9 cellular contexts compared by ENCODE assay signal in genomic region chr4:165326831-165327210, GRCh38. TPM values are rescaled to one million over a fixed set of nuclear protein-coding genes. Genes with fewer than 3 reads are reported as not detected.
DNase-seq lines count a peak whose midpoint lies in the region; ATAC-seq and FAIRE-seq lines count a peak whose summit lies in the region.
"Had no signal": no experiment of that assay in that cellular context is flagged by ENCODE, and none has a peak within 500 bp of the region (broad histone marks: within the 10 kb centered on the region; RNA-seq: fewer than 3 reads in every experiment).

No MANE protein-coding gene starts in this region.

- DNase-seq in activated CD4-positive, alpha-beta T cell treated with anti-CD3 and anti-CD28 coated beads for 36 hours: peak; percentile 54
- DNase-seq in activated CD4-positive, alpha-beta T cell treated with anti-CD3 and anti-CD28 coated beads for 1 hour: no peak
- DNase-seq in activated CD4-positive, alpha-beta T cell treated with anti-CD3 and anti-CD28 coated beads, Interleukin-2, amount 50 U/mL, for 1 hour: peak; percentile 13
- DNase-seq in iPS DF 6.9 (ENCODE audit: low read depth, low spot score) (no peak), small intestine (peak; percentile 61), NCI-H446 treated with DMSO at 0.1 percent for 48 hours (lab: John Stamatoyannopoulos, UW) (no peak), ureter (ENCODE audit: low spot score) (no peak)

- H3K36me3 ChIP-seq in iPS DF 6.9 (ENCODE audit: control insufficient read depth, insufficient read depth, low read length): no peaks in the 10 kb centered on the region
- H3K36me3 ChIP-seq in small intestine (ENCODE audit: control insufficient read depth in 2 of 2, insufficient read depth in 2 of 2, low read length in 2 of 2): no peaks in the 10 kb centered on the region

- H3K4me1 ChIP-seq in iPS DF 6.9 (ENCODE audit: control insufficient read depth, insufficient read depth, low read length) (no peaks in the 10 kb centered on the region), small intestine (ENCODE audit: control insufficient read depth in 2 of 2, insufficient read depth in 1 of 2, low read depth in 1 of 2, low read length in 1 of 2) (peaks cover 0 to 11% of the 10 kb centered on the region in 2 donors)

- no peaks in the 10 kb centered on the region for H3K27me3 Mint-ChIP-seq in activated CD4-positive, alpha-beta T cell treated with anti-CD3 and anti-CD28 coated beads for 36 hours
- H3K27me3 Mint-ChIP-seq: central memory CD8-positive, alpha-beta T cell had no signal

- no peak for FAIRE-seq in small intestine (lab: Jason Lieb, UNC)

- H3K36me3 Mint-ChIP-seq in activated CD4-positive, alpha-beta T cell treated with anti-CD3 and anti-CD28 coated beads for 36 hours (ENCODE audit: low read depth): peaks cover 18% of the 10 kb centered on the region

- peaks cover 34% of the 10 kb centered on the region for H3K4me1 Mint-ChIP-seq in activated CD4-positive, alpha-beta T cell treated with anti-CD3 and anti-CD28 coated beads for 36 hours

- H3K4me3 ChIP-seq in iPS DF 6.9 (ENCODE audit: low read length) (peak overlapping the region; percentile 63; the same call in 1 of the 2 replicates), small intestine (ENCODE audit: low read depth in 1 of 2, low read length in 2 of 2) (peak overlapping the region; percentile 29 to 52)

- no peaks in the 10 kb centered on the region for H3K9me3 Mint-ChIP-seq in activated CD4-positive, alpha-beta T cell treated with anti-CD3 and anti-CD28 coated beads for 36 hours (ENCODE audit: low read depth)
- H3K9me3 Mint-ChIP-seq: central memory CD8-positive, alpha-beta T cell had no signal

- POLR2A ChIA-PET in activated CD4-positive, alpha-beta T cell treated with anti-CD3 and anti-CD28 coated beads for 36 hours (lab: Charles Lee): interaction anchor here (1.0 kb wide), 2 partner anchors 12 to 215 kb away, joined by 3 to 5 read pairs; partner anchors contain the start of gene TMEM192

- no peaks in the 10 kb centered on the region for H3K9me3 ChIP-seq in iPS DF 6.9 (ENCODE audit: control insufficient read depth, insufficient read depth, low read length)
- no peaks in the 10 kb centered on the region for H3K9me3 ChIP-seq in small intestine (ENCODE audit: control insufficient read depth, low read depth)

- no peak overlapping the region for H3K27ac Mint-ChIP-seq in activated CD4-positive, alpha-beta T cell treated with anti-CD3 and anti-CD28 coated beads for 36 hours

- no peak for ATAC-seq in activated CD4-positive, alpha-beta T cell treated with anti-CD3 and anti-CD28 coated beads for 36 hours
- ATAC-seq in HG03460 (IDR thresholded peaks at IDR 0.05; ENCODE audit: unreplicated experiment): peak; percentile 23

- H3K27me3 ChIP-seq in iPS DF 6.9 (ENCODE audit: control insufficient read depth, insufficient read depth, low read length) (no peaks in the 10 kb centered on the region), small intestine (ENCODE audit: control insufficient read depth in 2 of 2, insufficient read depth in 2 of 2, low read length in 2 of 2) (no peaks in the 10 kb centered on the region)

- H3K27ac ChIP-seq in iPS DF 6.9 (ENCODE audit: low read length) (no peak overlapping the region), small intestine (ENCODE audit: low read depth in 1 of 2, low read length in 1 of 2) (peak overlapping the region; percentile 38 to 74)

- no peak overlapping the region for H3K4me3 Mint-ChIP-seq in activated CD4-positive, alpha-beta T cell treated with anti-CD3 and anti-CD28 coated beads for 36 hours
- H3K4me3 Mint-ChIP-seq: central memory CD8-positive, alpha-beta T cell had no signal

- intact Hi-C loops in activated CD4-positive, alpha-beta T cell treated with anti-CD3 and anti-CD28 coated beads for 36 hours (cut with DNase I, micrococcal nuclease): loop anchor here (1.0 to 10.0 kb wide), 6 partner anchors 26 to 1832 kb away; partner anchors contain the start of genes KLHL2 (in 2 of the 2), TMEM192 (in 2 of the 2) and TMA16 (in 1 of the 2)

- WGBS in iPS DF 6.9 (ENCODE audit: insufficient coverage, insufficient read length): no CpG with 5 or more reads among the region's 14 CpGs
- 0 to 2% (median 0%) methylated on average over 14 of the region's 14 CpGs for WGBS in small intestine, 3 donors

- CTCF ChIA-PET in activated CD4-positive, alpha-beta T cell treated with anti-CD3 and anti-CD28 coated beads for 36 hours (lab: Charles Lee): interaction anchor here (0.7 to 1.2 kb wide), 5 partner anchors 16 to 214 kb away, joined by 3 to 6 read pairs (median 4); partner anchors contain the start of gene TMEM192

RNA-seq across cellular contexts. Expression of gene MSMO1, which starts 0.6 kb away (rescaled TPM):
- total RNA-seq in activated CD4-positive, alpha-beta T cell treated with anti-CD3 and anti-CD28 coated beads for 36 hours: 10 to 100 TPM; 48.4 to 50.7 TPM
- 10 to 100 TPM; 18.6 to 66.5 (median 35.6) TPM for polyA plus RNA-seq in small intestine
- 98.6 TPM for total RNA-seq in ureter

RNA-seq across cellular contexts. Expression of gene CPE, which starts 52.0 kb away (rescaled TPM):
- total RNA-seq in activated CD4-positive, alpha-beta T cell treated with anti-CD3 and anti-CD28 coated beads for 36 hours: not detected
- 10 to 100 TPM in 1 of 3 donors, 1 to 10 TPM in 2; 1.1 to 44.5 (median 1.4) TPM for polyA plus RNA-seq in small intestine
- 70.4 TPM for total RNA-seq in ureter

Comparison
In these comparisons a context has a peak if more than half of its experiments do, and no peak if none do; other contexts are left out.
1. DNase-seq: peak in activated CD4-positive, alpha-beta T cell treated with anti-CD3 and anti-CD28 coated beads for 36 hours (single experiment), activated CD4-positive, alpha-beta T cell treated with anti-CD3 and anti-CD28 coated beads, Interleukin-2, amount 50 U/mL, for 1 hour (single experiment) and small intestine (single experiment); none in activated CD4-positive, alpha-beta T cell treated with anti-CD3 and anti-CD28 coated beads for 1 hour (single experiment), iPS DF 6.9 (single experiment), NCI-H446 treated with DMSO at 0.1 percent for 48 hours (single experiment) and ureter (single experiment).
2. RNA of gene CPE, which starts 52.0 kb away (total RNA-seq): 70.4 TPM in ureter (single experiment); not detected in activated CD4-positive, alpha-beta T cell treated with anti-CD3 and anti-CD28 coated beads for 36 hours; every median in the first group is over 10 times any median in the second.